ENCODE assay signal across 31 cellular contexts in the genomic region with DNA sequence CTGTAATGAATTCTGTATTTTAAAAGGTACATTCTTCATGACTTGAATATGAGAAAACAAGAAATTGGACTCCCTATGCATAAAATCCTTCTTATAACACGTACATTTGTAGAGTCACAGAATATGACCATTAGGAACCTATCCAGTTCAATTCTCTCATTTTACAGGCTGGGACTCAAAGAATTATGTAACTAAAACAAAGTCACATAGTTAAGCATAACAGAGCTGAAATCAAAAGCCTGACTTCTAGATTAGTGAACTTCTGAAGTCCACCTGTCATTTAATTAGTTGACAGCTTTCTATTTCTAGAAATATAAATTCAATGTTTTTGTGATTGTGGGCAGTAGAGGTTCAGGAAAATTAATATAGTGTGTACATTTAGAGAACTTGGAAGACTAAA.
"Had no signal": no experiment of that assay in that cellular context is flagged by ENCODE, and none has a peak within 500 bp of the region (broad histone marks: within the 10 kb centered on the region; RNA-seq: fewer than 3 reads in every experiment).

No MANE protein-coding gene starts in this region.

- H3K9me3 ChIP-seq: adrenal gland, body of pancreas, breast epithelium had no signal

- H3K27ac ChIP-seq: adrenal gland, breast epithelium, RWPE1, WERI-Rb-1 had no signal

- H3K36me3 ChIP-seq: adrenal gland, breast epithelium, WERI-Rb-1 had no signal

- ATAC-seq: activated CD8-positive, alpha-beta memory T cell treated with anti-CD3 and anti-CD28 coated beads, Interleukin-2, amount 10 ng/mL, durations not matched to agents 7 days and 5 days; body of pancreas; PC-3; Right ventricle myocardium inferior; SK-N-SH treated with all-trans-retinoic acid at 6 μM for 48 hours; T-cell had no signal

- H3K4me3 ChIP-seq: adrenal gland, body of pancreas, breast epithelium had no signal

- H3K27me3 ChIP-seq: adrenal gland, body of pancreas, breast epithelium had no signal

- DNase-seq: activated CD4-positive, alpha-beta memory T cell treated with anti-CD3 and anti-CD28 coated beads, Interleukin-2, amount 10 ng/mL, durations not matched to agents 7 days and 5 days; activated CD4-positive, alpha-beta T cell treated with anti-CD3 and anti-CD28 coated beads for 1 hour; activated CD4-positive, alpha-beta T cell treated with anti-CD3 and anti-CD28 coated beads for 48 hours; activated CD4-positive, CD25-positive, alpha-beta regulatory T cell; activated CD8-positive, alpha-beta memory T cell treated with anti-CD3 and anti-CD28 coated beads for 24 hours; activated CD8-positive, alpha-beta memory T cell treated with anti-CD3 and anti-CD28 coated beads, Interleukin-2, amount 10 ng/mL, durations not matched to agents 7 days and 5 days; activated CD8-positive, alpha-beta memory T cell treated with anti-CD3 and anti-CD28 coated beads, Interleukin-2, amount 50 U/mL, for 48 hours; activated effector memory CD4-positive, alpha-beta T cell treated with Interleukin-2 at 50 U/mL for 16 hours; activated naive CD8-positive, alpha-beta T cell treated with anti-CD3 and anti-CD28 coated beads, Interleukin-2, amount 10 ng/mL, durations not matched to agents 7 days and 5 days; activated T-cell treated with anti-CD3 and anti-CD28 coated beads, Interleukin-2, amount 50 U/mL, for 48 hours; adrenal gland; body of pancreas; NCI-H1105; NCI-H187 treated with DMSO at 0.1 percent for 48 hours; NCI-H226; NCI-H446 treated with DMSO at 0.1 percent for 48 hours; NCI-H524; NCI-H82; NK-92 treated with Interleukin-12 subunit alpha and Interleukin-12 subunit beta, amount 100 ng/mL, for 24 hours; PC-3; SIG-M5; T-cell; T-helper 2 cell; T-helper 9 cell; WERI-Rb-1 had no signal

- FAIRE-seq: astrocyte, RCC 7860 had no signal

- H3K4me1 ChIP-seq: adrenal gland, breast epithelium had no signal
